Comparison of ENCODE assay signal across 8 cellular contexts in the genomic region with DNA sequence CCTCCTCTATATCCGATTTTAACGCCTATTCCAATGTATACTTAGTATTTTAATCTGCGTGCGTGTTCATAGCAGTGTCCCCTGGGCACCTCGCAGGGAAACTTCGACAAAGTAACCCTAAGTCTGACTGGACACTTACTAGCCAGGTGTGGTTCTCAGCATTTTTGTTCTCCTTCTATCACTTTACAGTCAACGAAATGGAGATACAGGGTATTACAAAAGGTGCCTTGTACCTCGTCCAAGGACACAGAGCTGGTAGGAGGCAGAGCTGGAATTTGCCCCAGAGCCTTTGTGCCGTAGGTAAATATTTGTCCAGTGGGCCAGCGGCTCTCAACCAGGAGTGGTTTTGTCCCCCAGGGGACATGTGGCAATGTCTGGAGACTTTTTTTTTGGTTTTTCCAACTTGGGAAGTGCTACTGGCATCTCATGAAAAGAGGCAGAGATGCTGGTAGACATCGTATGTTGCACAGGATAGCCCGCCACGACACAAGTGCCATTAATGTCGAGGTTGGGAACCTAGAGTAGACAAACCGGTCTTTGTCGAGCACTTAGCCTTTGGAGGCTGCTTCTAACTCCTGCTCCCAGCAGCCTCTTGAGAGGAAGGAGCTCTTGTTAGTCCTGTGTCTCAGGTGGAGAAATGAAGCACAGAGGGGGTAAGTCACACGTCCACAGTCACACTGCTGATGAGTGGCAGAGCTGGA. TPM values are rescaled to one million over a fixed set of nuclear protein-coding genes. Genes with fewer than 3 reads are reported as not detected.
DNase-seq lines count a peak whose midpoint lies in the region; ATAC-seq, FAIRE-seq and TF ChIP-seq lines count a peak whose summit lies in the region.

No MANE protein-coding gene starts in this region.

- peaks cover 7% of the 10 kb centered on the region; the same call in 2 of the 3 replicates for H3K36me3 ChIP-seq in K562 (ENCODE audit: control insufficient read depth, insufficient read depth, low read length)

- H3K4me3 ChIP-seq in AG04450 (ENCODE audit: low read depth, low read length), result peak overlapping the region; percentile 75
- H3K4me3 ChIP-seq in K562, result peak overlapping the region; percentile 67

- BruUV-seq in K562 (replicated peaks; lab: Mats Ljungman, UMichigan), result TSS peak; percentile 48

- peak overlapping the region; percentile 81 for H3K4me2 ChIP-seq in K562 (ENCODE audit: insufficient read depth, low read length)

- H3K4me1 ChIP-seq in K562 (replicated peaks in 1 of 2; ENCODE audit: control insufficient read depth in 2 of 2, insufficient read depth in 2 of 2, low read length in 2 of 2), result peaks cover 11 to 18% of the 10 kb centered on the region in 2 experiments

- intact Hi-C loops in K562 (cut with micrococcal nuclease), result no loop called here

- no peaks in the 10 kb centered on the region for H4K20me1 ChIP-seq in K562 (replicated peaks; ENCODE audit: control insufficient read depth, insufficient read depth, low read length)

- CTCF ChIA-PET in AG04450 (lab: Charles Lee), result interaction anchor here (0.6 to 2.5 kb wide), 4 partner anchors 22 to 191 kb away, joined by 3 to 10 read pairs (median 4); no protein-coding TSS in a partner anchor
- CTCF ChIA-PET in K562 (lab: Yijun Ruan, JAX; ENCODE audit: low intra/inter-chr PET ratio), result no interaction called here

- H3K79me2 ChIP-seq in K562 (ENCODE audit: control insufficient read depth, insufficient read depth, low read length), result peaks cover 41% of the 10 kb centered on the region

- no peak for DNase-seq in AG04450 (ENCODE audit: low read depth, low spot score)
- peak; percentile 93 for DNase-seq in HuH-7 (ENCODE audit: low spot score)
- no peak for DNase-seq in K562 (ENCODE audit: extremely low read depth in 1 of 4, low spot score in 3 of 4)
- no peak for DNase-seq in mesothelial cell of epicardium (ENCODE audit: low spot score in 2 of 2, unreplicated experiment in 2 of 2)
- no peak for DNase-seq in dermis blood vessel endothelial cell
- no peak for DNase-seq in AG20443 (ENCODE audit: low spot score)

- TF ChIP-seq CTCF in AG04450 (IDR thresholded peaks at IDR 0.05; ENCODE audit: low read depth, low read length) (no peak), K562 (IDR thresholded peaks at IDR 0.05 in 2 of 3, conservative IDR thresholded peaks at IDR 0.05 in 1 of 3; ENCODE audit: insufficient read depth in 2 of 3, low read depth in 1 of 3, low read length in 3 of 3) (no peak), mesothelial cell of epicardium (IDR thresholded peaks at IDR 0.05; ENCODE audit: unreplicated experiment) (no peak)

- peak overlapping the region; percentile 47; the same call in 1 of the 2 replicates for H2AFZ ChIP-seq in K562 (ENCODE audit: low read depth, low read length)

- FAIRE-seq in K562 (lab: Jason Lieb, UNC), result no peak

- H3K27ac ChIP-seq in AG04450 (ENCODE audit: low read depth, low read length) (no peak overlapping the region), K562 (ENCODE audit: extremely low read depth, low read depth, low read length) (peak overlapping the region; percentile 12; the same call in 1 of the 3 replicates)

- WGBS in K562 (ENCODE audit: insufficient coverage, low coverage, missing lambda C conversion rate), result 81% methylated on average over 17 of the region's 17 CpGs

- H3K9me3 Mint-ChIP-seq in mesothelial cell of epicardium, result no peaks in the 10 kb centered on the region

- no peak for TF ChIP-seq POLR2A in K562 (conservative IDR thresholded peaks at IDR 0.05)

- no peaks in the 10 kb centered on the region for H3K36me3 Mint-ChIP-seq in mesothelial cell of epicardium

- H3K9me3 ChIP-seq in AG04450 (ENCODE audit: control insufficient read depth, insufficient read depth, low read length) (no peaks in the 10 kb centered on the region; the same call in 1 of the 2 replicates), K562 (replicated peaks; ENCODE audit: control insufficient read depth, insufficient read depth, low read depth, low read length) (no peaks in the 10 kb centered on the region)

- H3K9ac ChIP-seq in K562 (ENCODE audit: insufficient read depth in 1 of 2, low read depth in 2 of 2, low read length in 2 of 2), result peak overlapping the region; percentile 12 to 32; a peak in 2 of 4 replicates

- H3K27me3 ChIP-seq in AG04450 (ENCODE audit: control insufficient read depth, insufficient read depth, low read length) (no peaks in the 10 kb centered on the region), K562 (ENCODE audit: control insufficient read depth in 2 of 2, insufficient read depth in 2 of 2, low read length in 2 of 2) (no peaks in the 10 kb centered on the region)

- no peak for TF ChIP-seq EP300 in K562 (IDR thresholded peaks at IDR 0.05; ENCODE audit: low read length)

- peak overlapping the region; percentile 68 for H3K4me3 Mint-ChIP-seq in mesothelial cell of epicardium

- POLR2A ChIA-PET in AG04450 (lab: Yijun Ruan, JAX) (interaction anchor here (0.6 to 2.6 kb wide), 2 partner anchors 21 to 51 kb away, joined by 3 to 12 read pairs; a partner anchor contains a TSS), K562 (lab: Yijun Ruan, JAX) (interaction anchor here (1.3 kb wide), 1 partner anchor 21 kb away, joined by 4 read pairs; a partner anchor contains a TSS)

- no peaks in the 10 kb centered on the region for H3K27me3 Mint-ChIP-seq in mesothelial cell of epicardium (ENCODE audit: low read depth)

- in situ Hi-C loops in K562 (cut with MboI), result loop anchor here (25.0 kb wide), 1 partner anchor 980 kb away; a partner anchor contains a TSS

- peak overlapping the region; percentile 85 for H3K27ac Mint-ChIP-seq in mesothelial cell of epicardium

- ATAC-seq in K562 (no peak), GM18873 (IDR thresholded peaks at IDR 0.05; ENCODE audit: low FRiP score, unreplicated experiment) (no peak), GM21360 (IDR thresholded peaks at IDR 0.05; ENCODE audit: unreplicated experiment) (no peak)

- H3K4me1 Mint-ChIP-seq in mesothelial cell of epicardium, result peaks cover 29% of the 10 kb centered on the region

- H3K9me1 ChIP-seq in K562 (ENCODE audit: control insufficient read depth, insufficient read depth, low read length), result no peaks in the 10 kb centered on the region

- no peak for TF ChIP-seq RAD21 in K562 (CRISPR knock-in tag; conservative IDR thresholded peaks at IDR 0.05 in 1 of 2, IDR thresholded peaks at IDR 0.05 in 1 of 2)

RNA-seq across cellular contexts. Expression of a gene that starts 1.1 kb away (rescaled TPM):
- polyA plus RNA-seq in AG04450 (2011; rRNA removed), result 9.9 and 11.6 TPM in 2 replicates
- 5.5 and 6.6 TPM in 2 replicates for polyA minus RNA-seq in AG04450 (2011; rRNA and poly(A)+ RNA removed)
- total RNA-seq in K562 (2011; cell fraction: chromatin; rRNA removed; ENCODE audit: low replicate concordance), result 10.3 and 22.0 TPM in 2 replicates
- 14.7 and 18.6 TPM in 2 replicates for total RNA-seq in K562 (2011; cell fraction: nucleolus; rRNA removed)
- total RNA-seq in K562 (2011; cell fraction: nucleoplasm; rRNA removed), result 13.4 and 17.9 TPM in 2 replicates
- 20.0 and 20.8 TPM in 2 replicates for total RNA-seq in K562 (2014; rRNA removed)
- 2.0 and 2.8 TPM in 2 replicates for total RNA-seq in K562 (2014; rRNA removed; fragmentation: Illumina TruSeq; extraction: Trizol)
- 6.9 and 7.0 TPM in 2 replicates for total RNA-seq in K562 (2015; rRNA removed; fragmentation: Illumina TruSeq; extraction: Trizol)
- total RNA-seq in K562 (2021), result 38.8 and 40.0 TPM in 2 replicates
- polyA plus RNA-seq in K562 (2011; rRNA removed), result 6.1 and 7.4 TPM in 2 replicates
- 14.2 and 42.2 TPM in 2 replicates for polyA plus RNA-seq in K562 (2011; cell fraction: cytosol; rRNA removed)
- polyA plus RNA-seq in K562 (2011; cell fraction: nucleus; rRNA removed), result 10.7 and 21.0 TPM in 2 replicates
- polyA plus RNA-seq in K562 (2012), result 17.4 and 18.2 TPM in 2 replicates
- 7.7 and 10.6 TPM in 2 replicates for polyA plus RNA-seq in K562 (2014; fragmentation: Illumina TruSeq; extraction: Trizol)
- under 1 TPM; 0.39 to 0.49 TPM for polyA plus RNA-seq in K562 (2014; fragmentation: Nextera tagmentation; extraction: Ambion mirVana)
- 24.3 and 28.4 TPM in 2 replicates for polyA plus RNA-seq in K562 (2014; rRNA removed)
- polyA minus RNA-seq in K562 (2011; rRNA and poly(A)+ RNA removed), result 2.2 and 4.2 TPM in 2 replicates
- 8.6 and 9.5 TPM in 2 replicates for polyA minus RNA-seq in K562 (2011; cell fraction: cytosol; rRNA and poly(A)+ RNA removed)
- 2.8 and 3.4 TPM in 2 replicates for polyA minus RNA-seq in K562 (2011; cell fraction: nucleus; rRNA and poly(A)+ RNA removed)
- 61.3 to 66.1 TPM (median 63.6 TPM) in 3 replicates for total RNA-seq in mesothelial cell of epicardium
- 22.6 and 26.3 TPM in 2 replicates for total RNA-seq in dermis blood vessel endothelial cell

RNA-seq across cellular contexts. Expression of a gene that starts 21.1 kb away (rescaled TPM):
- polyA plus RNA-seq in AG04450 (2011; rRNA removed), result 4.5 and 8.5 TPM in 2 replicates
- polyA minus RNA-seq in AG04450 (2011; rRNA and poly(A)+ RNA removed), result 2.0 and 3.0 TPM in 2 replicates
- 17.6 and 47.4 TPM in 2 replicates for total RNA-seq in K562 (2011; cell fraction: chromatin; rRNA removed; ENCODE audit: low replicate concordance)
- 27.8 and 29.1 TPM in 2 replicates for total RNA-seq in K562 (2011; cell fraction: nucleolus; rRNA removed)
- total RNA-seq in K562 (2011; cell fraction: nucleoplasm; rRNA removed), result 19.5 and 20.7 TPM in 2 replicates
- 77.6 and 84.0 TPM in 2 replicates for total RNA-seq in K562 (2014; rRNA removed)
- total RNA-seq in K562 (2014; rRNA removed; fragmentation: Illumina TruSeq; extraction: Trizol), result 5.3 and 5.7 TPM in 2 replicates
- 26.1 and 30.6 TPM in 2 replicates for total RNA-seq in K562 (2015; rRNA removed; fragmentation: Illumina TruSeq; extraction: Trizol)
- total RNA-seq in K562 (2021), result 65.9 and 73.8 TPM in 2 replicates
- 7.3 and 10.9 TPM in 2 replicates for polyA plus RNA-seq in K562 (2011; rRNA removed)
- polyA plus RNA-seq in K562 (2011; cell fraction: cytosol; rRNA removed), result 11.1 and 55.5 TPM in 2 replicates
- polyA plus RNA-seq in K562 (2011; cell fraction: nucleus; rRNA removed), result 10.4 and 17.2 TPM in 2 replicates
- polyA plus RNA-seq in K562 (2012), result 35.3 and 37.8 TPM in 2 replicates
- polyA plus RNA-seq in K562 (2014; fragmentation: Illumina TruSeq; extraction: Trizol), result 6.9 and 20.9 TPM in 2 replicates
- polyA plus RNA-seq in K562 (2014; fragmentation: Nextera tagmentation; extraction: Ambion mirVana), result under 1 TPM; 0.45 to 0.53 TPM
- polyA plus RNA-seq in K562 (2014; rRNA removed), result 51.1 and 54.4 TPM in 2 replicates
- 1.8 and 3.2 TPM in 2 replicates for polyA minus RNA-seq in K562 (2011; rRNA and poly(A)+ RNA removed)
- 20.8 and 30.9 TPM in 2 replicates for polyA minus RNA-seq in K562 (2011; cell fraction: cytosol; rRNA and poly(A)+ RNA removed)
- polyA minus RNA-seq in K562 (2011; cell fraction: nucleus; rRNA and poly(A)+ RNA removed), result 6.3 and 6.7 TPM in 2 replicates
- total RNA-seq in mesothelial cell of epicardium, result 33.3 to 38.3 TPM (median 35.5 TPM) in 3 replicates
- 30.0 and 41.2 TPM in 2 replicates for total RNA-seq in dermis blood vessel endothelial cell

RNA-seq across cellular contexts. Expression of a gene that starts 33.6 kb away (rescaled TPM):
- polyA plus RNA-seq in AG04450 (2011; rRNA removed) (not detected in 2 replicates), K562 (2011; rRNA removed) (not detected in 2 replicates), K562 (2014; fragmentation: Illumina TruSeq; extraction: Trizol) (not detected in 2 replicates), K562 (2014; fragmentation: Nextera tagmentation; extraction: Ambion mirVana) (not detected), K562 (2014; rRNA removed) (not detected in 2 replicates)
- polyA minus RNA-seq in AG04450 (2011; rRNA and poly(A)+ RNA removed), result not detected in 2 replicates
- not detected in 2 replicates for total RNA-seq in K562 (2011; cell fraction: chromatin; rRNA removed; ENCODE audit: low replicate concordance)
- not detected in 2 replicates for total RNA-seq in K562 (2011; cell fraction: nucleolus; rRNA removed)
- not detected in 2 replicates for total RNA-seq in K562 (2011; cell fraction: nucleoplasm; rRNA removed)
- total RNA-seq in K562 (2014; rRNA removed) (not detected in 2 replicates), K562 (2014; rRNA removed; fragmentation: Illumina TruSeq; extraction: Trizol) (not detected in 2 replicates), K562 (2015; rRNA removed; fragmentation: Illumina TruSeq; extraction: Trizol) (not detected in 2 replicates), K562 (2021) (not detected in 2 replicates), mesothelial cell of epicardium (not detected in 3 replicates), dermis blood vessel endothelial cell (not detected in 2 replicates)
- polyA plus RNA-seq in K562 (2011; cell fraction: cytosol; rRNA removed), result not detected in 2 replicates
- polyA plus RNA-seq in K562 (2011; cell fraction: nucleus; rRNA removed), result not detected in 2 replicates
- polyA plus RNA-seq in K562 (2012), result not detected in 2 replicates
- polyA minus RNA-seq in K562 (2011; rRNA and poly(A)+ RNA removed), result not detected in 2 replicates
- not detected in 2 replicates for polyA minus RNA-seq in K562 (2011; cell fraction: cytosol; rRNA and poly(A)+ RNA removed)
- polyA minus RNA-seq in K562 (2011; cell fraction: nucleus; rRNA and poly(A)+ RNA removed), result not detected in 2 replicates

RNA-seq across cellular contexts. Expression of a gene that starts 55.3 kb away (rescaled TPM):
- polyA plus RNA-seq in AG04450 (2011; rRNA removed) (not detected in 2 replicates), K562 (2011; rRNA removed) (not detected in 2 replicates), K562 (2014; fragmentation: Illumina TruSeq; extraction: Trizol) (not detected in 2 replicates), K562 (2014; fragmentation: Nextera tagmentation; extraction: Ambion mirVana) (under 1 TPM in 1 of 2 experiments, not detected in 1; 0.03 TPM), K562 (2014; rRNA removed) (not detected in 2 replicates)
- polyA minus RNA-seq in AG04450 (2011; rRNA and poly(A)+ RNA removed), result not detected in 2 replicates
- total RNA-seq in K562 (2011; cell fraction: chromatin; rRNA removed; ENCODE audit: low replicate concordance), result not detected in 2 replicates
- not detected in 2 replicates for total RNA-seq in K562 (2011; cell fraction: nucleolus; rRNA removed)
- not detected in 2 replicates for total RNA-seq in K562 (2011; cell fraction: nucleoplasm; rRNA removed)
- total RNA-seq in K562 (2014; rRNA removed) (0.08 TPM in 1 of 2 replicates, not detected in the other), K562 (2014; rRNA removed; fragmentation: Illumina TruSeq; extraction: Trizol) (not detected in 2 replicates), K562 (2015; rRNA removed; fragmentation: Illumina TruSeq; extraction: Trizol) (0.07 TPM in 1 of 2 replicates, not detected in the other), K562 (2021) (not detected in 2 replicates), mesothelial cell of epicardium (0.13 TPM in 1 of 3 replicates, not detected in the others), dermis blood vessel endothelial cell (not detected in 2 replicates)
- 0.04 and 0.06 TPM in 2 replicates for polyA plus RNA-seq in K562 (2011; cell fraction: cytosol; rRNA removed)
- polyA plus RNA-seq in K562 (2011; cell fraction: nucleus; rRNA removed), result 0.10 TPM in 1 of 2 replicates, not detected in the other
- polyA plus RNA-seq in K562 (2012), result 0.07 and 0.08 TPM in 2 replicates
- polyA minus RNA-seq in K562 (2011; rRNA and poly(A)+ RNA removed), result 0.14 TPM in 1 of 2 replicates, not detected in the other
- not detected in 2 replicates for polyA minus RNA-seq in K562 (2011; cell fraction: cytosol; rRNA and poly(A)+ RNA removed)
- polyA minus RNA-seq in K562 (2011; cell fraction: nucleus; rRNA and poly(A)+ RNA removed), result not detected in 2 replicates

RNA-seq across cellular contexts. Expression of a gene that starts 59.8 kb away (rescaled TPM):
- polyA plus RNA-seq in AG04450 (2011; rRNA removed) (not detected in 2 replicates), K562 (2011; rRNA removed) (not detected in 2 replicates), K562 (2014; fragmentation: Illumina TruSeq; extraction: Trizol) (not detected in 2 replicates), K562 (2014; fragmentation: Nextera tagmentation; extraction: Ambion mirVana) (under 1 TPM in 1 of 2 experiments, not detected in 1; 0.07 TPM), K562 (2014; rRNA removed) (not detected in 2 replicates)
- not detected in 2 replicates for polyA minus RNA-seq in AG04450 (2011; rRNA and poly(A)+ RNA removed)
- total RNA-seq in K562 (2011; cell fraction: chromatin; rRNA removed; ENCODE audit: low replicate concordance), result not detected in 2 replicates
- not detected in 2 replicates for total RNA-seq in K562 (2011; cell fraction: nucleolus; rRNA removed)
- not detected in 2 replicates for total RNA-seq in K562 (2011; cell fraction: nucleoplasm; rRNA removed)
- total RNA-seq in K562 (2014; rRNA removed) (0.08 TPM in 1 of 2 replicates, not detected in the other), K562 (2014; rRNA removed; fragmentation: Illumina TruSeq; extraction: Trizol) (not detected in 2 replicates), K562 (2015; rRNA removed; fragmentation: Illumina TruSeq; extraction: Trizol) (not detected in 2 replicates), K562 (2021) (not detected in 2 replicates), mesothelial cell of epicardium (not detected in 3 replicates), dermis blood vessel endothelial cell (not detected in 2 replicates)
- polyA plus RNA-seq in K562 (2011; cell fraction: cytosol; rRNA removed), result not detected in 2 replicates
- not detected in 2 replicates for polyA plus RNA-seq in K562 (2011; cell fraction: nucleus; rRNA removed)
- not detected in 2 replicates for polyA plus RNA-seq in K562 (2012)
- not detected in 2 replicates for polyA minus RNA-seq in K562 (2011; rRNA and poly(A)+ RNA removed)
- polyA minus RNA-seq in K562 (2011; cell fraction: cytosol; rRNA and poly(A)+ RNA removed), result not detected in 2 replicates
- polyA minus RNA-seq in K562 (2011; cell fraction: nucleus; rRNA and poly(A)+ RNA removed), result not detected in 2 replicates
